3 cellular contexts compared by ENCODE assay signal in the genomic region with DNA sequence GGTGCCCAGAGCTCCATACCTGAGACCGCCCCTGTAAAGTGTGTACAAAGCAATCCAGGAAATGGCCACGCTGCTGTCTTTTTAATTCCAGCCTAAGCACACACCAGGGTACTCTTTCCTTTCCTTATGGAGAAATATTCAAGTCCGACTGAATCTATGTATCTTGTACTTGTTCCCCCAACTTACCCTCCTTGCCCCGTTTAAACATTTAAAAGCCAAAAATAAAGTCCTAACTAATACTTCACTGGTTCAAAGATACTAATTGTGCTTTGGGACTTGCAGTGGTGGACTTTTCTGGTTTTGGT.
TF ChIP-seq lines count a peak whose summit lies in the region.

No MANE protein-coding gene starts in this region.

TF ChIP-seq in SK-N-SH, 30 proteins besides CTCF, POLR2A, EP300 and RAD21 (continued from another document):
- TF ChIP-seq ZBTB33 (IDR thresholded peaks at IDR 0.05; ENCODE audit: borderline replicate concordance, low read depth), result no peak
- TF ChIP-seq, protein P1, sequence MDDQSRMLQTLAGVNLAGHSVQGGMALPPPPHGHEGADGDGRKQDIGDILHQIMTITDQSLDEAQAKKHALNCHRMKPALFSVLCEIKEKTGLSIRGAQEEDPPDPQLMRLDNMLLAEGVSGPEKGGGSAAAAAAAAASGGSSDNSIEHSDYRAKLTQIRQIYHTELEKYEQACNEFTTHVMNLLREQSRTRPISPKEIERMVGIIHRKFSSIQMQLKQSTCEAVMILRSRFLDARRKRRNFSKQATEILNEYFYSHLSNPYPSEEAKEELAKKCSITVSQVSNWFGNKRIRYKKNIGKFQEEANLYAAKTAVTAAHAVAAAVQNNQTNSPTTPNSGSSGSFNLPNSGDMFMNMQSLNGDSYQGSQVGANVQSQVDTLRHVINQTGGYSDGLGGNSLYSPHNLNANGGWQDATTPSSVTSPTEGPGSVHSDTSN (IDR thresholded peaks at IDR 0.05), result no peak
TF ChIP-seq in SK-N-SH: peak in this region for 0.

TF ChIP-seq in SK-N-SH treated with all-trans-retinoic acid at 6 μM for 48 hours, 23 proteins besides CTCF, POLR2A, EP300 and RAD21 (continued from another document):
- no peak for TF ChIP-seq TSHZ2 (CRISPR knock-in tag; IDR thresholded peaks at IDR 0.05)
- TF ChIP-seq ARNTL (CRISPR knock-in tag; IDR thresholded peaks at IDR 0.05; ENCODE audit: borderline replicate concordance, low read depth), result no peak
- no peak for TF ChIP-seq BACH2 (CRISPR knock-in tag; IDR thresholded peaks at IDR 0.05; ENCODE audit: borderline replicate concordance)
- TF ChIP-seq PPARA (CRISPR knock-in tag; IDR thresholded peaks at IDR 0.05; ENCODE audit: borderline replicate concordance), result no peak
- no peak for TF ChIP-seq RARB (CRISPR knock-in tag; IDR thresholded peaks at IDR 0.05)
- TF ChIP-seq, protein P2, sequence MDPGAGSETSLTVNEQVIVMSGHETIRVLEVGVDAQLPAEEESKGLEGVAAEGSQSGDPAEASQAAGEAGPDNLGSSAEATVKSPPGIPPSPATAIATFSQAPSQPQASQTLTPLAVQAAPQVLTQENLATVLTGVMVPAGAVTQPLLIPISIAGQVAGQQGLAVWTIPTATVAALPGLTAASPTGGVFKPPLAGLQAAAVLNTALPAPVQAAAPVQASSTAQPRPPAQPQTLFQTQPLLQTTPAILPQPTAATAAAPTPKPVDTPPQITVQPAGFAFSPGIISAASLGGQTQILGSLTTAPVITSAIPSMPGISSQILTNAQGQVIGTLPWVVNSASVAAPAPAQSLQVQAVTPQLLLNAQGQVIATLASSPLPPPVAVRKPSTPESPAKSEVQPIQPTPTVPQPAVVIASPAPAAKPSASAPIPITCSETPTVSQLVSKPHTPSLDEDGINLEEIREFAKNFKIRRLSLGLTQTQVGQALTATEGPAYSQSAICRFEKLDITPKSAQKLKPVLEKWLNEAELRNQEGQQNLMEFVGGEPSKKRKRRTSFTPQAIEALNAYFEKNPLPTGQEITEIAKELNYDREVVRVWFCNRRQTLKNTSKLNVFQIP (CRISPR knock-in tag; IDR thresholded peaks at IDR 0.05; ENCODE audit: borderline replicate concordance, low read depth), result no peak

TF ChIP-seq in liver, 16 proteins besides CTCF, POLR2A, EP300 and RAD21 (continued from another document):
- TF ChIP-seq, protein P3, sequence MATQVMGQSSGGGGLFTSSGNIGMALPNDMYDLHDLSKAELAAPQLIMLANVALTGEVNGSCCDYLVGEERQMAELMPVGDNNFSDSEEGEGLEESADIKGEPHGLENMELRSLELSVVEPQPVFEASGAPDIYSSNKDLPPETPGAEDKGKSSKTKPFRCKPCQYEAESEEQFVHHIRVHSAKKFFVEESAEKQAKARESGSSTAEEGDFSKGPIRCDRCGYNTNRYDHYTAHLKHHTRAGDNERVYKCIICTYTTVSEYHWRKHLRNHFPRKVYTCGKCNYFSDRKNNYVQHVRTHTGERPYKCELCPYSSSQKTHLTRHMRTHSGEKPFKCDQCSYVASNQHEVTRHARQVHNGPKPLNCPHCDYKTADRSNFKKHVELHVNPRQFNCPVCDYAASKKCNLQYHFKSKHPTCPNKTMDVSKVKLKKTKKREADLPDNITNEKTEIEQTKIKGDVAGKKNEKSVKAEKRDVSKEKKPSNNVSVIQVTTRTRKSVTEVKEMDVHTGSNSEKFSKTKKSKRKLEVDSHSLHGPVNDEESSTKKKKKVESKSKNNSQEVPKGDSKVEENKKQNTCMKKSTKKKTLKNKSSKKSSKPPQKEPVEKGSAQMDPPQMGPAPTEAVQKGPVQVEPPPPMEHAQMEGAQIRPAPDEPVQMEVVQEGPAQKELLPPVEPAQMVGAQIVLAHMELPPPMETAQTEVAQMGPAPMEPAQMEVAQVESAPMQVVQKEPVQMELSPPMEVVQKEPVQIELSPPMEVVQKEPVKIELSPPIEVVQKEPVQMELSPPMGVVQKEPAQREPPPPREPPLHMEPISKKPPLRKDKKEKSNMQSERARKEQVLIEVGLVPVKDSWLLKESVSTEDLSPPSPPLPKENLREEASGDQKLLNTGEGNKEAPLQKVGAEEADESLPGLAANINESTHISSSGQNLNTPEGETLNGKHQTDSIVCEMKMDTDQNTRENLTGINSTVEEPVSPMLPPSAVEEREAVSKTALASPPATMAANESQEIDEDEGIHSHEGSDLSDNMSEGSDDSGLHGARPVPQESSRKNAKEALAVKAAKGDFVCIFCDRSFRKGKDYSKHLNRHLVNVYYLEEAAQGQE (IDR thresholded peaks at IDR 0.05), result peak; percentile 13
- TF ChIP-seq, protein P4, sequence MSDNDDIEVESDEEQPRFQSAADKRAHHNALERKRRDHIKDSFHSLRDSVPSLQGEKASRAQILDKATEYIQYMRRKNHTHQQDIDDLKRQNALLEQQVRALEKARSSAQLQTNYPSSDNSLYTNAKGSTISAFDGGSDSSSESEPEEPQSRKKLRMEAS (IDR thresholded peaks at IDR 0.05), result peak; percentile 15
- TF ChIP-seq HNF4A (conservative IDR thresholded peaks at IDR 0.05) (no peak), NR2F2 (IDR thresholded peaks at IDR 0.05) (no peak), ZBTB33 (IDR thresholded peaks at IDR 0.05) (no peak), FOXA2 (IDR thresholded peaks at IDR 0.05) (no peak)
